Comparison of ENCODE assay signal across 14 cellular contexts in genomic region chr14:95494456-95494855, GRCh38. TPM values are rescaled to one million over a fixed set of nuclear protein-coding genes. Genes with fewer than 3 reads are reported as not detected.
DNase-seq lines count a peak whose midpoint lies in the region; ATAC-seq and TF ChIP-seq lines count a peak whose summit lies in the region.
"Had no signal": no experiment of that assay in that cellular context is flagged by ENCODE, and none has a peak within 500 bp of the region (broad histone marks: within the 10 kb centered on the region; RNA-seq: fewer than 3 reads in every experiment).

No MANE protein-coding gene starts in this region.

- DNase-seq in activated naive CD4-positive, alpha-beta T cell treated with anti-CD3 and anti-CD28 coated beads, Interleukin-2, amount 10 ng/mL, durations not matched to agents 7 days and 5 days = peak; percentile 15
- no peak for DNase-seq in activated naive CD4-positive, alpha-beta T cell treated with Interleukin-2 at 50 U/mL for 16 hours
- DNase-seq in heart right ventricle = no peak
- no peak for DNase-seq in cortex of kidney (lab: John Stamatoyannopoulos, UW)
- no peak for DNase-seq in NCI-H526 treated with DMSO at 0.1 percent for 48 hours (lab: John Stamatoyannopoulos, UW)
- DNase-seq: body of pancreas; mucosa of descending colon; NCI-H1048; Right ventricle myocardium superior; stimulated activated naive CD4-positive, alpha-beta T cell had no signal

- ATAC-seq in esophagus mucosa (peak; percentile 8), heart right ventricle (no peak)
- no peak for ATAC-seq in stimulated activated memory B cell treated with anti-CD40 and anti-IgM and Interleukin-4, amounts not matched to agents 10 μg/mL and 1 μg/mL and 100 μg/mL, for 72 hours
- ATAC-seq: body of pancreas, mucosa of descending colon had no signal

- H3K4me3 Mint-ChIP-seq in activated naive CD4-positive, alpha-beta T cell treated with anti-CD3 and anti-CD28 coated beads, Interleukin-2, amount 10 ng/mL, durations not matched to agents 7 days and 5 days = no peak overlapping the region
- peak overlapping the region; percentile 65 for H3K4me3 Mint-ChIP-seq in stimulated activated memory B cell treated with anti-CD40 and anti-IgM and Interleukin-4, amounts not matched to agents 10 μg/mL and 1 μg/mL and 100 μg/mL, for 72 hours

- no peaks in the 10 kb centered on the region for H3K9me3 ChIP-seq in OCI-LY1 (ENCODE audit: low read length)
- H3K9me3 ChIP-seq in heart right ventricle = peaks cover 0 to 6% (median 0%) of the 10 kb centered on the region in 11 donors
- H3K9me3 ChIP-seq: body of pancreas, mucosa of descending colon had no signal

- TF ChIP-seq CTCF in OCI-LY1 (IDR thresholded peaks at IDR 0.05; ENCODE audit: low read length) = no peak
- no peak for TF ChIP-seq CTCF in heart right ventricle (IDR thresholded peaks at IDR 0.05)

- H3K4me1 ChIP-seq in OCI-LY1 (ENCODE audit: insufficient read depth, low read length, severe bottlenecking) (peaks cover 48% of the 10 kb centered on the region), heart right ventricle (peaks cover 12 to 73% (median 55%) of the 10 kb centered on the region in 9 donors)
- H3K4me1 ChIP-seq: body of pancreas had no signal

- H3K4me3 ChIP-seq in OCI-LY1 (ENCODE audit: low read depth, low read length, poor library complexity, severe bottlenecking) (no peak overlapping the region), heart right ventricle (no peak overlapping the region)
- H3K4me3 ChIP-seq: body of pancreas, mucosa of descending colon, skin epidermis had no signal

- H3K36me3 ChIP-seq in OCI-LY1 (ENCODE audit: insufficient read depth, low read length) (no peaks in the 10 kb centered on the region), heart right ventricle (no peaks in the 10 kb centered on the region)

- intact Hi-C loops in heart right ventricle (cut with DNase I) = no loop called here

- H3K27ac Mint-ChIP-seq in activated naive CD4-positive, alpha-beta T cell treated with anti-CD3 and anti-CD28 coated beads, Interleukin-2, amount 10 ng/mL, durations not matched to agents 7 days and 5 days = peak overlapping the region; percentile 8
- H3K27ac Mint-ChIP-seq in stimulated activated memory B cell treated with anti-CD40 and anti-IgM and Interleukin-4, amounts not matched to agents 10 μg/mL and 1 μg/mL and 100 μg/mL, for 72 hours = peak overlapping the region; percentile 91

- CTCF ChIA-PET in activated naive CD4-positive, alpha-beta T cell treated with anti-CD3 and anti-CD28 coated beads, Interleukin-2, amount 10 ng/mL, durations not matched to agents 7 days and 5 days (lab: Charles Lee) = interaction anchor here (0.7 to 5.3 kb wide), 2 partner anchors 33 to 1429 kb away, joined by 6 to 30 read pairs; no protein-coding TSS in a partner anchor

- no peak overlapping the region for H3K9ac ChIP-seq in OCI-LY1 (ENCODE audit: low read length)

- H3K4me2 ChIP-seq in OCI-LY1 (ENCODE audit: low read length) = no peak overlapping the region

- 93 to 96% methylated on average over 4 of the region's 4 CpGs for WGBS in heart right ventricle, 2 donors

- peaks cover 64% of the 10 kb centered on the region for H3K4me1 Mint-ChIP-seq in activated naive CD4-positive, alpha-beta T cell treated with anti-CD3 and anti-CD28 coated beads, Interleukin-2, amount 10 ng/mL, durations not matched to agents 7 days and 5 days
- peaks cover 76% of the 10 kb centered on the region for H3K4me1 Mint-ChIP-seq in stimulated activated memory B cell treated with anti-CD40 and anti-IgM and Interleukin-4, amounts not matched to agents 10 μg/mL and 1 μg/mL and 100 μg/mL, for 72 hours

- H3K36me3 Mint-ChIP-seq in activated naive CD4-positive, alpha-beta T cell treated with anti-CD3 and anti-CD28 coated beads, Interleukin-2, amount 10 ng/mL, durations not matched to agents 7 days and 5 days = peaks cover 41% of the 10 kb centered on the region
- peaks cover 22% of the 10 kb centered on the region for H3K36me3 Mint-ChIP-seq in stimulated activated memory B cell treated with anti-CD40 and anti-IgM and Interleukin-4, amounts not matched to agents 10 μg/mL and 1 μg/mL and 100 μg/mL, for 72 hours

- H3K27me3 Mint-ChIP-seq in activated naive CD4-positive, alpha-beta T cell treated with anti-CD3 and anti-CD28 coated beads, Interleukin-2, amount 10 ng/mL, durations not matched to agents 7 days and 5 days = no peaks in the 10 kb centered on the region
- H3K27me3 Mint-ChIP-seq in stimulated activated memory B cell treated with anti-CD40 and anti-IgM and Interleukin-4, amounts not matched to agents 10 μg/mL and 1 μg/mL and 100 μg/mL, for 72 hours = no peaks in the 10 kb centered on the region

- no peak overlapping the region for H2AFZ ChIP-seq in OCI-LY1 (ENCODE audit: low read length)

- H3F3A ChIP-seq in OCI-LY1 (ENCODE audit: insufficient read depth, low read length) = no peaks in the 10 kb centered on the region

- no peaks in the 10 kb centered on the region for H3K79me2 ChIP-seq in OCI-LY1 (ENCODE audit: insufficient read depth, low read length)

- H4K20me1 ChIP-seq in OCI-LY1 (ENCODE audit: insufficient read depth, low read length) = no peaks in the 10 kb centered on the region

- no peaks in the 10 kb centered on the region for H3K9me2 ChIP-seq in OCI-LY1 (ENCODE audit: low read depth, low read length)

- peaks cover 7% of the 10 kb centered on the region for H3K9me3 Mint-ChIP-seq in activated naive CD4-positive, alpha-beta T cell treated with anti-CD3 and anti-CD28 coated beads, Interleukin-2, amount 10 ng/mL, durations not matched to agents 7 days and 5 days
- no peaks in the 10 kb centered on the region for H3K9me3 Mint-ChIP-seq in stimulated activated memory B cell treated with anti-CD40 and anti-IgM and Interleukin-4, amounts not matched to agents 10 μg/mL and 1 μg/mL and 100 μg/mL, for 72 hours

- no peaks in the 10 kb centered on the region for H3K27me3 ChIP-seq in OCI-LY1 (ENCODE audit: insufficient read depth, low read length)
- H3K27me3 ChIP-seq in heart right ventricle = no peaks in the 10 kb centered on the region
- H3K27me3 ChIP-seq: body of pancreas had no signal

- H3K27ac ChIP-seq in OCI-LY1 (ENCODE audit: low read depth, low read length, poor library complexity, severe bottlenecking) = peak overlapping the region; percentile 5
- peak overlapping the region in 1 of 10 donors; percentile 82 for H3K27ac ChIP-seq in heart right ventricle
- H3K27ac ChIP-seq: body of pancreas had no signal

RNA-seq across cellular contexts. Expression of gene SYNE3, which starts 22.0 kb away (rescaled TPM):
- total RNA-seq in esophagus mucosa (1.9 TPM), heart right ventricle (10 to 100 TPM in 5 of 10 donors, 1 to 10 TPM in 5; 4.8 to 15.4 (median 10.4) TPM)
- polyA plus RNA-seq in heart right ventricle = 1 to 10 TPM; 1.5 to 5.3 TPM

RNA-seq across cellular contexts. Expression of gene GLRX5, which starts 40.4 kb away (rescaled TPM):
- 27.8 TPM for total RNA-seq in esophagus mucosa
- 100 to 1,000 TPM in 2 of 10 donors, 10 to 100 TPM in 8; 69.9 to 121 (median 91.8) TPM for total RNA-seq in heart right ventricle
- 10 to 100 TPM; 49.8 to 66.6 TPM for polyA plus RNA-seq in heart right ventricle
